ENCODE assay signal across 8 cellular contexts in the genomic region with DNA sequence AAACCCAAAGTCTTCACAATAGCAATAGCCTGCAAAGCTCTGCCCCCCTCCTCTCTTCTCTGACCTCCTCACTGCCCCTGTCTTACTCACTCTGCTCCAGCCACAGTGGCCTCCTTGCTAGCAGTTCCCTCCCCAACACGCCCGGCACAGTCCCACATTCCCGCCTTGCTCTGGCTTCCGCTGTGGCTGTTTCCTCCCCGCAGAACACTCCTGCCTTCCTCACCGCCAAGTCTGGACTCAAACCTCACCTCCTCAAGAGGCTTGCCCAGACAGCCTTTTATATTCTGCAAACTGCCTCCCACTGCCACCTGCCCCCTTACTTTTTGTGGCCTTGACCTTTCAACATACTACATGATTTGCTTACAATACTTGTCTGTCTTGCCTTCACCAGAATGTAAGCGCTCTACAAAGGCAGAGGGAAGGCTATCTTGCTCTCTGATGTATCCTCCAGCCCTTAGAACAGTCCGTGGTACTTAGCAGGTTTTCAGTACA. TPM values are rescaled to one million over a fixed set of nuclear protein-coding genes. Genes with fewer than 3 reads are reported as not detected.
DNase-seq lines count a peak whose midpoint lies in the region; TF ChIP-seq lines count a peak whose summit lies in the region.

No MANE protein-coding gene starts in this region.

- no peaks in the 10 kb centered on the region for H3K9me2 ChIP-seq in PC-9 (ENCODE audit: insufficient read depth)

- peak overlapping the region; percentile 59 for H3K4me3 ChIP-seq in HAP-1
- peak overlapping the region; percentile 70; the same call in 1 of the 2 replicates for H3K4me3 ChIP-seq in PC-9
- peak overlapping the region; percentile 74 for H3K4me3 ChIP-seq in lower leg skin (ENCODE audit: low read depth, poor library complexity, severe bottlenecking)
- peak overlapping the region; percentile 85 to 99 for H3K4me3 ChIP-seq in tibial artery

- H3K9me3 ChIP-seq in HAP-1 (no peaks in the 10 kb centered on the region), PC-9 (ENCODE audit: insufficient read depth, low read depth) (no peaks in the 10 kb centered on the region), tibial artery (no peaks in the 10 kb centered on the region)

- no peaks in the 10 kb centered on the region; the same call in 1 of the 2 replicates for H3F3A ChIP-seq in PC-9 (ENCODE audit: insufficient read depth, low read depth)

- peaks cover 14% of the 10 kb centered on the region for H3K79me2 ChIP-seq in PC-9 (ENCODE audit: low read depth)

- POLR2A ChIA-PET in PC-9 (lab: Charles Lee; ENCODE audit: unreplicated experiment), result no interaction called here

- WGBS in lower leg skin, 2 donors, result 19 to 22% methylated on average over 8 of the region's 8 CpGs

- H3K4me1 ChIP-seq in HAP-1 (peaks cover 16% of the 10 kb centered on the region), PC-9 (replicated peaks; ENCODE audit: insufficient read depth) (peaks cover 39% of the 10 kb centered on the region), tibial artery (peaks cover 0 to 19% (median 16%) of the 10 kb centered on the region in 4 donors)

- peak overlapping the region; percentile 78 for H2AFZ ChIP-seq in PC-9

- H3K27me3 ChIP-seq in HAP-1 (ENCODE audit: low read depth) (no peaks in the 10 kb centered on the region), PC-9 (ENCODE audit: insufficient read depth, low read depth) (no peaks in the 10 kb centered on the region), tibial artery (no peaks in the 10 kb centered on the region)

- H3K27ac ChIP-seq in PC-9 (no peak overlapping the region), cingulate gyrus (ENCODE audit: low read depth, low read length) (peak overlapping the region; percentile 83), tibial artery (peak overlapping the region; percentile 91 to 92)

- in situ Hi-C loops in HAP-1 (cut with MboI; ENCODE audit: low sequenced_read_pairs), result no loop called here

- peak overlapping the region; percentile 97 for H3K4me2 ChIP-seq in PC-9

- CTCF ChIA-PET in PC-9 (lab: Charles Lee), result interaction anchor here (1.3 kb wide), 1 partner anchor 14 kb away, joined by 5 read pairs; no protein-coding TSS in a partner anchor

- DNase-seq in COLO668 (lab: John Stamatoyannopoulos, UW; ENCODE audit: unreplicated experiment), result peak; percentile 39
- DNase-seq in HAP-1 (ENCODE audit: low spot score in 2 of 2), result peak in 1 of 2 experiments; percentile 65
- no peak for DNase-seq in PC-9
- no peak for DNase-seq in lower leg skin (ENCODE audit: low spot score in 2 of 2)
- DNase-seq in tibial artery, result peak in 1 of 2 donors; percentile 32
- DNase-seq in HPDE6-E6E7 (ENCODE audit: extremely low spot score), result no peak
- no peak for DNase-seq in kidney glomerular epithelial cell (lab: John Stamatoyannopoulos, UW)

- peak; percentile 23; the same call in 1 of the 2 replicates for TF ChIP-seq CTCF in PC-9 (conservative IDR thresholded peaks at IDR 0.05)
- TF ChIP-seq CTCF in lower leg skin (IDR thresholded peaks at IDR 0.05), result no peak
- TF ChIP-seq CTCF in tibial artery (IDR thresholded peaks at IDR 0.05), result no peak

- no peaks in the 10 kb centered on the region for H4K20me1 ChIP-seq in PC-9 (ENCODE audit: insufficient read depth)

- H3K36me3 ChIP-seq in HAP-1 (replicated peaks) (peaks cover 37% of the 10 kb centered on the region), PC-9 (ENCODE audit: low read depth) (no peaks in the 10 kb centered on the region), tibial artery (peaks cover 0 to 16% (median 13%) of the 10 kb centered on the region in 3 donors)

- intact Hi-C loops in PC-9 (cut with micrococcal nuclease; ENCODE audit: unreplicated experiment), result no loop called here
- intact Hi-C loops in lower leg skin (cut with DNase I; ENCODE audit: low total_unique reads), result no loop called here
- intact Hi-C loops in tibial artery (cut with DNase I; ENCODE audit: low total_unique reads), result no loop called here

- no TSS peak for BruUV-seq in PC-9 (replicated peaks; lab: Mats Ljungman, UMichigan)

- TF ChIP-seq POLR2A in lower leg skin (IDR thresholded peaks at IDR 0.05), result no peak

RNA-seq across cellular contexts. Expression of a gene that starts 0.4 kb away (rescaled TPM):
- total RNA-seq in PC-9 (2021), result 22.5 and 23.0 TPM in 2 replicates
- total RNA-seq in lower leg skin, result 10 to 100 TPM; 27.6 to 73.1 (median 32.5) TPM

RNA-seq across cellular contexts. Expression of a gene that starts 16.3 kb away (rescaled TPM):
- 84.6 and 87.4 TPM in 2 replicates for total RNA-seq in PC-9 (2021)
- total RNA-seq in lower leg skin, result 100 to 1,000 TPM in 3 of 4 donors, 10 to 100 TPM in 1; 97.2 to 134 (median 107) TPM

RNA-seq across cellular contexts. Expression of a gene that starts 17.2 kb away (rescaled TPM):
- total RNA-seq in PC-9 (2021) (41.8 and 45.5 TPM in 2 replicates), lower leg skin (10 to 100 TPM; 60.3 to 72.6 (median 67.5) TPM)

RNA-seq across cellular contexts. Expression of a gene that starts 46.5 kb away (rescaled TPM):
- 30.2 and 46.6 TPM in 2 replicates for total RNA-seq in PC-9 (2021)
- total RNA-seq in lower leg skin, result 100 to 1,000 TPM; 108 to 189 (median 123) TPM

RNA-seq across cellular contexts. Expression of a gene that starts 48.4 kb away (rescaled TPM):
- 177 and 247 TPM in 2 replicates for total RNA-seq in PC-9 (2021)
- total RNA-seq in lower leg skin, result 100 to 1,000 TPM; 109 to 175 (median 137) TPM
